ENCODE assay signal across 8 cellular contexts in genomic region chr3:129606522-129607390, GRCh38. TPM values are rescaled to one million over a fixed set of nuclear protein-coding genes. Genes with fewer than 3 reads are reported as not detected.
DNase-seq lines count a peak whose midpoint lies in the region; ATAC-seq and TF ChIP-seq lines count a peak whose summit lies in the region.

Gene PLXND1 (minus strand): TSS chr3:129606676. CDS start chr3:129606639, 37 bp downstream.

- TF ChIP-seq CTCF in esophagus muscularis mucosa (IDR thresholded peaks at IDR 0.05) (no peak), mucosa of descending colon (IDR thresholded peaks at IDR 0.05) (no peak)

- no peaks in the 10 kb centered on the region for H3K9me3 ChIP-seq in esophagus muscularis mucosa
- no peaks in the 10 kb centered on the region for H3K9me3 ChIP-seq in mucosa of descending colon

- peak within 1 kb of the TSS; percentile 83 to 88 (median 86) for H3K27ac ChIP-seq in esophagus muscularis mucosa (replicated peaks in 1 of 4)
- peak within 1 kb of the TSS; percentile 96 for H3K27ac ChIP-seq in substantia nigra (ENCODE audit: low read depth, low read length, poor library complexity, severe bottlenecking)

- DNase-seq in activated CD4-positive, alpha-beta T cell treated with anti-CD3 and anti-CD28 coated beads for 4 hours = peak; percentile 41 to 47
- DNase-seq in activated CD4-positive, alpha-beta T cell treated with anti-CD3 and anti-CD28 coated beads for 1 hour = no peak
- DNase-seq in NCI-H2227 treated with DMSO at 0.1 percent for 48 hours (lab: John Stamatoyannopoulos, UW) (peak; percentile 28), esophagus muscularis mucosa (ENCODE audit: extremely low spot score) (no peak), mucosa of descending colon (peak; percentile 56 to 79 (median 74)), substantia nigra (lab: John Stamatoyannopoulos, UW) (peak in 40 of 49 donors; percentile 25 to 78 (median 54))
- DNase-seq in activated T-cell treated with anti-CD3 and anti-CD28 coated beads, Interleukin-2, amount 50 U/mL, for 72 hours = peak; percentile 38 to 45

- H3K27me3 ChIP-seq in esophagus muscularis mucosa = peaks cover 0 to 20% (median 10%) of the 10 kb centered on the region in 4 donors

- H3K27me3 Mint-ChIP-seq in activated T-cell treated with anti-CD3 and anti-CD28 coated beads, Interleukin-2, amount 50 U/mL, for 72 hours (ENCODE audit: low read depth) = peaks cover 50% of the 10 kb centered on the region

- no peak for TF ChIP-seq EP300 in esophagus muscularis mucosa (IDR thresholded peaks at IDR 0.05)

- peak; percentile 14 for TF ChIP-seq POLR2A in esophagus muscularis mucosa (IDR thresholded peaks at IDR 0.05; ENCODE audit: low read depth)

- H3K36me3 ChIP-seq in esophagus muscularis mucosa (peaks cover 0 to 7% (median 0%) of the 10 kb centered on the region in 4 donors), mucosa of descending colon (ENCODE audit: low read depth) (no peaks in the 10 kb centered on the region)

- peaks cover 4 to 5% of the 10 kb centered on the region in 2 donors for H3K36me3 Mint-ChIP-seq in activated T-cell treated with anti-CD3 and anti-CD28 coated beads, Interleukin-2, amount 50 U/mL, for 72 hours (ENCODE audit: insufficient read depth in 2 of 2)

- peak within 1 kb of the TSS; percentile 19 for H3K27ac Mint-ChIP-seq in activated T-cell treated with anti-CD3 and anti-CD28 coated beads, Interleukin-2, amount 50 U/mL, for 72 hours

- H3K4me3 ChIP-seq in esophagus muscularis mucosa (peak within 1 kb of the TSS; percentile 65 to 75 (median 68)), mucosa of descending colon (peak within 1 kb of the TSS; percentile 24)

- ATAC-seq in activated T-cell treated with anti-CD3 and anti-CD28 coated beads, Interleukin-2, amount 50 U/mL, for 72 hours (replicated peaks in 1 of 2) = peak; percentile 67 to 69
- ATAC-seq in mucosa of descending colon (peak; percentile 62), HG02763 (IDR thresholded peaks at IDR 0.05; ENCODE audit: unreplicated experiment) (no peak)

- peaks cover 13% of the 10 kb centered on the region for H3K4me1 Mint-ChIP-seq in activated T-cell treated with anti-CD3 and anti-CD28 coated beads, Interleukin-2, amount 50 U/mL, for 72 hours (ENCODE audit: low read depth)

- WGBS in esophagus muscularis mucosa = 10% methylated on average over 33 of the region's 115 CpGs

- H3K9me3 Mint-ChIP-seq in activated T-cell treated with anti-CD3 and anti-CD28 coated beads, Interleukin-2, amount 50 U/mL, for 72 hours = no peaks in the 10 kb centered on the region

- H3K4me3 Mint-ChIP-seq in activated T-cell treated with anti-CD3 and anti-CD28 coated beads, Interleukin-2, amount 50 U/mL, for 72 hours = peak within 1 kb of the TSS; percentile 92 to 97

- intact Hi-C loops in esophagus muscularis mucosa (cut with DNase I) (no loop called here), mucosa of descending colon (cut with DNase I, micrococcal nuclease) (no loop called here)

- H3K4me1 ChIP-seq in esophagus muscularis mucosa (peaks cover 58 to 93% (median 88%) of the 10 kb centered on the region in 4 donors), mucosa of descending colon (ENCODE audit: low read depth) (peaks cover 7% of the 10 kb centered on the region)

RNA-seq across cellular contexts. Expression of gene PLXND1, which starts in this region (rescaled TPM):
- 1 to 10 TPM; 4.1 to 4.2 TPM for total RNA-seq in activated T-cell treated with anti-CD3 and anti-CD28 coated beads, Interleukin-2, amount 50 U/mL, for 72 hours
- total RNA-seq in esophagus muscularis mucosa = 10 to 100 TPM; 50.5 to 89.9 (median 76.6) TPM
- 10 to 100 TPM; 26.8 to 57.1 (median 48.1) TPM for total RNA-seq in mucosa of descending colon

Comparison
In these comparisons a context has a peak if more than half of its experiments do, and no peak if none do; other contexts are left out.
1. RNA of gene PLXND1 (total RNA-seq): 50.5 to 89.9 TPM in esophagus muscularis mucosa and 26.8 to 57.1 TPM in mucosa of descending colon; 4.1 to 4.2 TPM in activated T-cell treated with anti-CD3 and anti-CD28 coated beads, Interleukin-2, amount 50 U/mL, for 72 hours; every median in the first group is over 4 times any median in the second.
2. DNase-seq: peak in activated CD4-positive, alpha-beta T cell treated with anti-CD3 and anti-CD28 coated beads for 4 hours (2 of 2), NCI-H2227 treated with DMSO at 0.1 percent for 48 hours (single experiment), activated T-cell treated with anti-CD3 and anti-CD28 coated beads, Interleukin-2, amount 50 U/mL, for 72 hours (2 of 2), mucosa of descending colon (3 of 3) and substantia nigra (40 of 49); none in activated CD4-positive, alpha-beta T cell treated with anti-CD3 and anti-CD28 coated beads for 1 hour (single experiment) and esophagus muscularis mucosa (single experiment).